Comparison of ENCODE assay signal across 2 cellular contexts in the genomic region with DNA sequence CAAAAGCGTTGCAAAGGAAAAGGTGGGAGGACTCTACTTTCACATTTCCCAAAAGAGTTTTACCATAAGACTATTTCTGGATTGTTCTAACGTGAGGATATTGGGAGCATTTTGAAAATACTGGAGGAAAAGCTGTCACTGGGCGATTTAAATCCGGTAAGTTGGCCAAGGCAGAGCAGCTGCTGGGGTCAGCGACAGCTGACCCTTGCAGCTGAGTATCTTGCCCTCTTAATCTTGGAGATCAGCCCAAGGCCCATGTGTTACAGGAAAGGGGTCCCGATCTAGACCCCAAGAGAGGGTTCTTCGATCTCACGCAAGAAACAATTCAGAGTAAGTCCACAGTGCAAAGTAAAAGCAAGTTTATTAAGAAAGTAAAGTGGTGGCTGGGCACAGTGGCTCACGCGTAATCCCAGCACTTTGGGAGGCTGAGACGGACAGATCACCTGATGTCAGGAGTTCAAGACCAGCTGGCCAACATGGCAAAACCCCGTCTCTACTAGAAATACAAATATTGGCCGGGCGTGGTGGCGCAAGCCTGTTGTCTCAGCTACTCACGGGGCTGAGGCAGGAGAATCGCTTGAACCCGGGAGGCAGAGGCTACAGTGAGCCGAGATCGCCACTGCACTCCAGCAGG.
TF ChIP-seq lines count a peak whose summit lies in the region.

No MANE protein-coding gene starts in this region.

TF ChIP-seq in A549, 52 proteins besides CTCF, POLR2A, EP300 and RAD21 (continued from another document):
- TF ChIP-seq, protein P1, sequence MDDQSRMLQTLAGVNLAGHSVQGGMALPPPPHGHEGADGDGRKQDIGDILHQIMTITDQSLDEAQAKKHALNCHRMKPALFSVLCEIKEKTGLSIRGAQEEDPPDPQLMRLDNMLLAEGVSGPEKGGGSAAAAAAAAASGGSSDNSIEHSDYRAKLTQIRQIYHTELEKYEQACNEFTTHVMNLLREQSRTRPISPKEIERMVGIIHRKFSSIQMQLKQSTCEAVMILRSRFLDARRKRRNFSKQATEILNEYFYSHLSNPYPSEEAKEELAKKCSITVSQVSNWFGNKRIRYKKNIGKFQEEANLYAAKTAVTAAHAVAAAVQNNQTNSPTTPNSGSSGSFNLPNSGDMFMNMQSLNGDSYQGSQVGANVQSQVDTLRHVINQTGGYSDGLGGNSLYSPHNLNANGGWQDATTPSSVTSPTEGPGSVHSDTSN (IDR thresholded peaks at IDR 0.05), result 0 out of 2 replicates have a peak, but pooled peaks have one; percentile 15
- TF ChIP-seq, protein P2, sequence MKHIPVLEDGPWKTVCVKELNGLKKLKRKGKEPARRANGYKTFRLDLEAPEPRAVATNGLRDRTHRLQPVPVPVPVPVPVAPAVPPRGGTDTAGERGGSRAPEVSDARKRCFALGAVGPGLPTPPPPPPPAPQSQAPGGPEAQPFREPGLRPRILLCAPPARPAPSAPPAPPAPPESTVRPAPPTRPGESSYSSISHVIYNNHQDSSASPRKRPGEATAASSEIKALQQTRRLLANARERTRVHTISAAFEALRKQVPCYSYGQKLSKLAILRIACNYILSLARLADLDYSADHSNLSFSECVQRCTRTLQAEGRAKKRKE (CRISPR knock-in tag; IDR thresholded peaks at IDR 0.05; ENCODE audit: low read depth), result no peak
- no peak for TF ChIP-seq HOXA7 (CRISPR knock-in tag; IDR thresholded peaks at IDR 0.05)

TF ChIP-seq in IMR-90, 13 proteins besides CTCF, POLR2A, EP300 and RAD21 (continued from another document):
- TF ChIP-seq, protein P3, sequence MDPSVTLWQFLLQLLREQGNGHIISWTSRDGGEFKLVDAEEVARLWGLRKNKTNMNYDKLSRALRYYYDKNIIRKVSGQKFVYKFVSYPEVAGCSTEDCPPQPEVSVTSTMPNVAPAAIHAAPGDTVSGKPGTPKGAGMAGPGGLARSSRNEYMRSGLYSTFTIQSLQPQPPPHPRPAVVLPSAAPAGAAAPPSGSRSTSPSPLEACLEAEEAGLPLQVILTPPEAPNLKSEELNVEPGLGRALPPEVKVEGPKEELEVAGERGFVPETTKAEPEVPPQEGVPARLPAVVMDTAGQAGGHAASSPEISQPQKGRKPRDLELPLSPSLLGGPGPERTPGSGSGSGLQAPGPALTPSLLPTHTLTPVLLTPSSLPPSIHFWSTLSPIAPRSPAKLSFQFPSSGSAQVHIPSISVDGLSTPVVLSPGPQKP (IDR thresholded peaks at IDR 0.05; ENCODE audit: borderline replicate concordance, low read depth, low read length), result no peak
- no peak for TF ChIP-seq SMC3 (IDR thresholded peaks at IDR 0.05; ENCODE audit: low read depth, low read length)
